ENCODE assay signal across 13 cellular contexts in the genomic region with DNA sequence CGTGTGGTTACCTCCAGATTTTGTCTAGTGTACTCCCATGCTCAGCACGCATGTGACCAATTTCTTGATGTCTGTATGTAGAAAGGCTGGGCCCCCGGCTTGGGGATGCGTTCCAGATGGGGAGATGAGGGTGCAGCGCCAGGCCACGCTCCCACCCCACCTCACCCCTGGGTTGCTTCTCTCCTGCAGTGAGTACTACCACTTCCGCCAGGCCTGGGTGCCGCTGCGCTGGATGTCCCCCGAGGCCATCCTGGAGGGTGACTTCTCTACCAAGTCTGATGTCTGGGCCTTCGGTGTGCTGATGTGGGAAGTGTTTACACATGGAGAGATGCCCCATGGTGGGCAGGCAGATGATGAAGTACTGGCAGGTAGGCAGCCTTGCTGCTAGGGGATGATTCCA. TPM values are rescaled to one million over a fixed set of nuclear protein-coding genes. Genes with fewer than 3 reads are reported as not detected.
DNase-seq lines count a peak whose midpoint lies in the region; ATAC-seq, FAIRE-seq and TF ChIP-seq lines count a peak whose summit lies in the region.
"Had no signal": no experiment of that assay in that cellular context is flagged by ENCODE, and none has a peak within 500 bp of the region (broad histone marks: within the 10 kb centered on the region; RNA-seq: fewer than 3 reads in every experiment).

No MANE protein-coding gene starts in this region.

- H3K36me3 ChIP-seq in SK-N-MC (ENCODE audit: insufficient read depth, low read length) (peaks cover 5% of the 10 kb centered on the region; the same call in 1 of the 2 replicates), neuronal stem cell (replicated peaks in 1 of 2; ENCODE audit: control insufficient read depth in 2 of 2, insufficient read depth in 2 of 2, low read length in 2 of 2) (peaks cover 15 to 49% of the 10 kb centered on the region in 2 donors), small intestine (ENCODE audit: control insufficient read depth in 2 of 2, insufficient read depth in 2 of 2, low read length in 2 of 2) (no peaks in the 10 kb centered on the region)

- H4K20me1 ChIP-seq in H9 (ENCODE audit: control insufficient read depth, insufficient read depth, insufficient read length) = no peaks in the 10 kb centered on the region

- H3K4ac ChIP-seq in neuronal stem cell (ENCODE audit: low read length) (no peak overlapping the region), H9 (ENCODE audit: low read depth, low read length) (no peak overlapping the region)

- no peak overlapping the region for H3K4me3 Mint-ChIP-seq in H9

- no peak overlapping the region for H2BK5ac ChIP-seq in neuronal stem cell (ENCODE audit: low read length)
- H2BK5ac ChIP-seq in H9 (ENCODE audit: insufficient read length, low read length) = no peak overlapping the region

- H2BK12ac ChIP-seq in neuronal stem cell (ENCODE audit: low read length) (no peak overlapping the region), H9 (ENCODE audit: insufficient read length, low read depth, low read length) (no peak overlapping the region)

- peak overlapping the region; percentile 8 for H3K23ac ChIP-seq in neuronal stem cell (ENCODE audit: low read depth, low read length, poor library complexity)
- H3K23ac ChIP-seq in H9 (ENCODE audit: insufficient read length, low read depth, low read length) = no peak overlapping the region

- no peak overlapping the region for H4K5ac ChIP-seq in H9 (ENCODE audit: insufficient read length, low read depth, low read length)

- TF ChIP-seq CTCF in H9 (conservative IDR thresholded peaks at IDR 0.05) = no peak

- H3K79me1 ChIP-seq in neuronal stem cell (ENCODE audit: low read depth, low read length) (peaks cover 2% of the 10 kb centered on the region), H9 (ENCODE audit: insufficient read depth, low read depth, low read length, poor library complexity, severe bottlenecking) (no peaks in the 10 kb centered on the region)

- H2BK15ac ChIP-seq in neuronal stem cell (ENCODE audit: low read length) (no peak overlapping the region), H9 (ENCODE audit: low read depth, low read length) (no peak overlapping the region)

- H3K18ac ChIP-seq in neuronal stem cell (ENCODE audit: low read length) (no peak overlapping the region), H9 (ENCODE audit: insufficient read length, low read depth, low read length) (no peak overlapping the region)

- peaks cover 3 to 7% of the 10 kb centered on the region in 2 experiments; a peak in 3 of 4 replicates for H3K4me1 Mint-ChIP-seq in H9

- H3K79me2 ChIP-seq in H9 (ENCODE audit: insufficient read depth, low read length) = no peaks in the 10 kb centered on the region

- no CpG with 5 or more reads among the region's 11 CpGs for WGBS in neuronal stem cell (ENCODE audit: extremely low coverage in 2 of 2, insufficient read length in 2 of 2, insufficient replicate concordance in 1 of 2), 2 donors
- WGBS in H9 (ENCODE audit: extremely low coverage, insufficient read length, low lambda C conversion rate) = no CpG with 5 or more reads among the region's 11 CpGs
- WGBS in small intestine, 3 donors = 93 to 97% (median 94%) methylated on average over 10 to 11 of the region's 11 CpGs

- H3K4me3 ChIP-seq in SK-N-MC = no peak overlapping the region
- H3K4me3 ChIP-seq in neuronal stem cell (ENCODE audit: low read length in 2 of 2) = no peak overlapping the region
- H3K4me3 ChIP-seq in small intestine (ENCODE audit: low read depth in 1 of 2, low read length in 2 of 2) = no peak overlapping the region
- H3K4me3 ChIP-seq: GM12878 had no signal

- ATAC-seq in HG03135 (IDR thresholded peaks at IDR 0.05; ENCODE audit: unreplicated experiment) = no peak
- ATAC-seq: GM12878, HCT116 had no signal

- FAIRE-seq in small intestine (lab: Jason Lieb, UNC) = no peak
- FAIRE-seq: GM12878, GM18507 had no signal

- no peak overlapping the region for H3K9ac ChIP-seq in SK-N-MC (ENCODE audit: insufficient read length)
- H3K9ac ChIP-seq in neuronal stem cell (ENCODE audit: low read depth, low read length, poor library complexity) = no peak overlapping the region
- no peak overlapping the region for H3K9ac ChIP-seq in H9 (ENCODE audit: extremely low read depth, insufficient read length, low read length)

- no peak overlapping the region for H3T11ph ChIP-seq in H9 (ENCODE audit: low read length)

- no peak overlapping the region for H3K14ac ChIP-seq in neuronal stem cell (ENCODE audit: low read length)
- H3K14ac ChIP-seq in H9 (ENCODE audit: insufficient read depth, low read length) = no peak overlapping the region

- H3K27me3 ChIP-seq in neuronal stem cell (ENCODE audit: control insufficient read depth in 3 of 3, insufficient read depth in 3 of 3, low read depth in 1 of 3, low read length in 3 of 3) (no peaks in the 10 kb centered on the region), H9 (ENCODE audit: insufficient read depth, low read length) (no peaks in the 10 kb centered on the region), small intestine (ENCODE audit: control insufficient read depth in 2 of 2, insufficient read depth in 2 of 2, low read length in 2 of 2) (no peaks in the 10 kb centered on the region)

- H3K56ac ChIP-seq in H9 (ENCODE audit: insufficient read length, low read depth, low read length) = no peak overlapping the region

- no peak overlapping the region for H2AFZ ChIP-seq in neuronal stem cell (ENCODE audit: low read length)
- H2AFZ ChIP-seq in H9 (ENCODE audit: low read length) = no peak overlapping the region

- H3K27ac Mint-ChIP-seq in H9 = peak overlapping the region in 1 of 3 experiments; percentile 34; a peak in 1 of 7 replicates

- H4K91ac ChIP-seq in neuronal stem cell (ENCODE audit: low read depth, low read length, poor library complexity) (no peak overlapping the region), H9 (ENCODE audit: insufficient read length, low read depth, low read length) (no peak overlapping the region)

- no peak overlapping the region for H2AK5ac ChIP-seq in neuronal stem cell (ENCODE audit: low read depth, low read length)
- no peak overlapping the region for H2AK5ac ChIP-seq in H9 (ENCODE audit: insufficient read length, low read length)

- H3K4me1 ChIP-seq in neuronal stem cell (ENCODE audit: control insufficient read depth in 2 of 2, insufficient read depth in 1 of 2, low read depth in 1 of 2, low read length in 2 of 2) = no peaks in the 10 kb centered on the region
- no peaks in the 10 kb centered on the region for H3K4me1 ChIP-seq in H9 (ENCODE audit: insufficient read depth, low read length)
- no peaks in the 10 kb centered on the region for H3K4me1 ChIP-seq in small intestine (ENCODE audit: control insufficient read depth in 2 of 2, insufficient read depth in 1 of 2, low read depth in 1 of 2, low read length in 1 of 2)

- H2BK20ac ChIP-seq in H9 (ENCODE audit: low read depth, low read length, poor library complexity, severe bottlenecking) = no peak overlapping the region

- H3K27me3 Mint-ChIP-seq in H9 (ENCODE audit: low read depth) = no peaks in the 10 kb centered on the region

- H3K4me2 ChIP-seq in neuronal stem cell (ENCODE audit: insufficient read depth, low read length, poor library complexity, severe bottlenecking) (no peak overlapping the region), H9 (ENCODE audit: insufficient read depth, insufficient read length, low read length) (no peak overlapping the region)

- DNase-seq in DMS 273 (lab: John Stamatoyannopoulos, UW; ENCODE audit: unreplicated experiment) = peak; percentile 53
- no peak for DNase-seq in DMS 273 treated with DMSO at 0.1 percent for 48 hours (lab: John Stamatoyannopoulos, UW)
- DNase-seq in SK-N-MC (ENCODE audit: low read depth, low spot score) = no peak
- DNase-seq in neuronal stem cell (ENCODE audit: low spot score) = no peak
- no peak for DNase-seq in H9
- DNase-seq in small intestine = no peak
- DNase-seq: DMS79, IMR-90 had no signal

- H3K9me3 ChIP-seq in SK-N-MC (ENCODE audit: low read depth, low read length) = no peaks in the 10 kb centered on the region
- H3K9me3 ChIP-seq in neuronal stem cell (replicated peaks in 1 of 2; ENCODE audit: control insufficient read depth in 2 of 2, insufficient read depth in 1 of 2, low read depth in 1 of 2, low read length in 2 of 2) = no peaks in the 10 kb centered on the region
- H3K9me3 ChIP-seq in H9 (ENCODE audit: control insufficient read depth, low read depth, low read length) = no peaks in the 10 kb centered on the region
- H3K9me3 ChIP-seq in small intestine (ENCODE audit: control insufficient read depth, low read depth) = no peaks in the 10 kb centered on the region

- H2BK120ac ChIP-seq in neuronal stem cell (ENCODE audit: low read depth, low read length) (no peak overlapping the region), H9 (ENCODE audit: low read depth, low read length, poor library complexity, severe bottlenecking) (no peak overlapping the region)

- H3K9me3 Mint-ChIP-seq in H9 = no peaks in the 10 kb centered on the region

- H3K23me2 ChIP-seq in H9 (ENCODE audit: insufficient read length, low read depth, low read length, poor library complexity, severe bottlenecking) = no peaks in the 10 kb centered on the region

- peak overlapping the region; percentile 58; the same call in 1 of the 2 replicates for H3K27ac ChIP-seq in SK-N-MC
- H3K27ac ChIP-seq in neuronal stem cell (replicated peaks; ENCODE audit: low read length) = no peak overlapping the region
- no peak overlapping the region for H3K27ac ChIP-seq in H9 (ENCODE audit: insufficient read length, low read depth, low read length)
- H3K27ac ChIP-seq in small intestine (ENCODE audit: low read depth in 1 of 2, low read length in 1 of 2) = no peak overlapping the region
- H3K27ac ChIP-seq: 22Rv1 had no signal

- H3K36me3 Mint-ChIP-seq in H9 (ENCODE audit: insufficient read depth in 1 of 3, low read depth in 3 of 3) = peaks cover 0 to 18% (median 17%) of the 10 kb centered on the region in 3 experiments; a peak in 3 of 7 replicates

- H4K8ac ChIP-seq in neuronal stem cell (ENCODE audit: low read depth, low read length) = no peak overlapping the region
- no peak overlapping the region for H4K8ac ChIP-seq in H9 (replicated peaks; ENCODE audit: insufficient read length, low read depth, low read length)

RNA-seq across cellular contexts. Expression of gene SRF, which starts 11.5 kb away (rescaled TPM):
- 33.8 TPM for polyA plus RNA-seq in neuronal stem cell (2013, experiment 1 of 2)
- 33.2 TPM for polyA plus RNA-seq in neuronal stem cell (2013, experiment 2 of 2)
- total RNA-seq in H9 (2021) = 57.5 and 59.7 TPM in 2 replicates
- 10 to 100 TPM in 2 of 3 donors, 1 to 10 TPM in 1; 8.9 to 24.0 (median 10.8) TPM for polyA plus RNA-seq in small intestine

RNA-seq across cellular contexts. Expression of gene CUL9, which starts 22.4 kb away (rescaled TPM):
- polyA plus RNA-seq in neuronal stem cell (2013, experiment 1 of 2) = 10.3 TPM
- 11.1 TPM for polyA plus RNA-seq in neuronal stem cell (2013, experiment 2 of 2)
- total RNA-seq in H9 (2021) = 15.2 and 15.5 TPM in 2 replicates
- polyA plus RNA-seq in small intestine = 10 to 100 TPM; 22.2 to 86.2 (median 66.0) TPM
